Comparison of ENCODE assay signal across 1 cellular context in the genomic region with DNA sequence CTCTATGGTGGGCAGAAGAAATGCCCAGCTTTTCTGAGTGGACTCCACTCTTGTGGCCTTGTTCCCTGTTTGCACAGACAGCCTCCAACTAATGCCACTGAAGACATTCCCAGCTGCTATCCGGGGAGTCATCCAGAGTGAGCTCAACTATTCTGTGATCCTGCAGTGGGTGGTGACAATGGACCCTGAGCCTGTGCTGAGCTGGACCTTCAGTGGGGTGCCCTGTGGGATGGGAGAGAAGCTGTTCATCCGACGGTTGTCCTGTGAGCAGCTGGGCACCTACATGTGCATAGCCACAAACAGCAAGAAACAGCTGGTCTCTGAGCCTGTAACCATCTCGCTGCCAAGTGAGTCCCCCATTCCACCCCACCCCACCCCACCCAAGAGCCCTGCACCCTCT.
TF ChIP-seq lines count a peak whose summit lies in the region.

No MANE protein-coding gene starts in this region.

TF ChIP-seq in H1, 55 proteins besides CTCF, POLR2A, EP300 and RAD21:
- TF ChIP-seq CEBPB (IDR thresholded peaks at IDR 0.05; ENCODE audit: low read depth, low read length) (no peak), ASH2L (IDR thresholded peaks at IDR 0.05; ENCODE audit: low read length) (no peak)
- TF ChIP-seq, protein P1, sequence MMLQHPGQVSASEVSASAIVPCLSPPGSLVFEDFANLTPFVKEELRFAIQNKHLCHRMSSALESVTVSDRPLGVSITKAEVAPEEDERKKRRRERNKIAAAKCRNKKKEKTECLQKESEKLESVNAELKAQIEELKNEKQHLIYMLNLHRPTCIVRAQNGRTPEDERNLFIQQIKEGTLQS (IDR thresholded peaks at IDR 0.05; ENCODE audit: insufficient read depth, low read depth, low read length) = no peak
TF ChIP-seq in H1: peak in this region for 0.
